1 cellular context compared by ENCODE assay signal in the genomic region with DNA sequence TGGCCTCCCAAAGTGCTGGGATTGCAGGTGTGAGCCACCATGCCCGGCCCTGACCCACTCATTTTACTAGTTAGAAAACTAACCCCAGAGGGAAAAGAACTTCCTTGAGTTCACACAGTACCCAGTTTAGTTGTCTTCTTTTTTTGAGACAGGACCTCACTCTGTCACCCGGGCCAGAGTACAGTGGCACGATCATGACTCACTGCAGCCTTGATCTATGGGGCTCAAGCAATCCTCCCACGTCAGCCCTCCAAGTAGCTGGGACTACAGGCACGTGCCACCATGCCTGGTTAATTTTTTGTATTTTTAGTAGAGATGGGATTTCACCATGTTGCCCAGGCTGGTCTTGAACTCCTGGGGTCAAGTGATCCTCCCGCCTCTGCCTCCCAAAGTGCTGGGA. TPM values are rescaled to one million over a fixed set of nuclear protein-coding genes. Genes with fewer than 3 reads are reported as not detected.
"Had no signal": no experiment of that assay in that cellular context is flagged by ENCODE, and none has a peak within 500 bp of the region (broad histone marks: within the 10 kb centered on the region; RNA-seq: fewer than 3 reads in every experiment).

No MANE protein-coding gene starts in this region.

RNA-seq across cellular contexts. Expression of a gene that starts 55.1 kb away (rescaled TPM):
- total RNA-seq: natural killer cell treated with Interleukin-12 subunit alpha and Interleukin-12 subunit beta and Interleukin-15 and Interleukin-18, amount 100 ng/mL, for 72 hours had no signal
